ENCODE assay signal across 1 cellular context in the genomic region with DNA sequence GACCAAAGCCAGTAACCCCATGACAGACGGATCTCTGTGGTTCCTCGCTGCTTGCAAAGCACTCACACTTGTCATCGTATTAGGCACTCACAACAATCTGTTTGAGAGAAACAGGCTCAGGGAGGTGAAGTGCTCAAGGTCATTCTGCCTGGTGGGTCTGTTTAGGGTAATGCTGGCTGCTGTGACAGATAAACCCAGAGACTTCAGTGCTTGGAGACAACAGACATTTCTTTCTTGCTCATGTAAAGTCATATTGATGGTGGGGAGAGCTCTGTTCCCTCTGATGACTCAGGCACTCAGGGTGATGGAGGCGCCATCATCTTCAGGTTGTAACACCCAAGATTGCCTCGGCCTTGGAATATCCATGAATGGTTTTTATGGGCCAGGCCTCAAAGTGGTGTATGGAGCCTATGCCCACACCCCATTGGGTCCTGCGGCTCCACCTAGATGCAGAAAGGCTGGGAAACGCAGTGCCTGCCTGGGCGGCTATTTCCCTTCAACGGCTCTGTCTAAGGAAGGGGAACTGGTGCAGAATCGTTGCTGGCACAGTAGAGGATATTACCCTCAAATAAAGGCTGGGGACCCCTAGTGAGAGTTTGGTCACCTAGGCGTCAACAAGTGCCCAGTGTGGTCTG.
TF ChIP-seq lines count a peak whose summit lies in the region.

No MANE protein-coding gene starts in this region.

TF ChIP-seq in HepG2, 621 proteins besides CTCF, POLR2A, EP300 and RAD21 (continued from another document):
- TF ChIP-seq, protein P1, sequence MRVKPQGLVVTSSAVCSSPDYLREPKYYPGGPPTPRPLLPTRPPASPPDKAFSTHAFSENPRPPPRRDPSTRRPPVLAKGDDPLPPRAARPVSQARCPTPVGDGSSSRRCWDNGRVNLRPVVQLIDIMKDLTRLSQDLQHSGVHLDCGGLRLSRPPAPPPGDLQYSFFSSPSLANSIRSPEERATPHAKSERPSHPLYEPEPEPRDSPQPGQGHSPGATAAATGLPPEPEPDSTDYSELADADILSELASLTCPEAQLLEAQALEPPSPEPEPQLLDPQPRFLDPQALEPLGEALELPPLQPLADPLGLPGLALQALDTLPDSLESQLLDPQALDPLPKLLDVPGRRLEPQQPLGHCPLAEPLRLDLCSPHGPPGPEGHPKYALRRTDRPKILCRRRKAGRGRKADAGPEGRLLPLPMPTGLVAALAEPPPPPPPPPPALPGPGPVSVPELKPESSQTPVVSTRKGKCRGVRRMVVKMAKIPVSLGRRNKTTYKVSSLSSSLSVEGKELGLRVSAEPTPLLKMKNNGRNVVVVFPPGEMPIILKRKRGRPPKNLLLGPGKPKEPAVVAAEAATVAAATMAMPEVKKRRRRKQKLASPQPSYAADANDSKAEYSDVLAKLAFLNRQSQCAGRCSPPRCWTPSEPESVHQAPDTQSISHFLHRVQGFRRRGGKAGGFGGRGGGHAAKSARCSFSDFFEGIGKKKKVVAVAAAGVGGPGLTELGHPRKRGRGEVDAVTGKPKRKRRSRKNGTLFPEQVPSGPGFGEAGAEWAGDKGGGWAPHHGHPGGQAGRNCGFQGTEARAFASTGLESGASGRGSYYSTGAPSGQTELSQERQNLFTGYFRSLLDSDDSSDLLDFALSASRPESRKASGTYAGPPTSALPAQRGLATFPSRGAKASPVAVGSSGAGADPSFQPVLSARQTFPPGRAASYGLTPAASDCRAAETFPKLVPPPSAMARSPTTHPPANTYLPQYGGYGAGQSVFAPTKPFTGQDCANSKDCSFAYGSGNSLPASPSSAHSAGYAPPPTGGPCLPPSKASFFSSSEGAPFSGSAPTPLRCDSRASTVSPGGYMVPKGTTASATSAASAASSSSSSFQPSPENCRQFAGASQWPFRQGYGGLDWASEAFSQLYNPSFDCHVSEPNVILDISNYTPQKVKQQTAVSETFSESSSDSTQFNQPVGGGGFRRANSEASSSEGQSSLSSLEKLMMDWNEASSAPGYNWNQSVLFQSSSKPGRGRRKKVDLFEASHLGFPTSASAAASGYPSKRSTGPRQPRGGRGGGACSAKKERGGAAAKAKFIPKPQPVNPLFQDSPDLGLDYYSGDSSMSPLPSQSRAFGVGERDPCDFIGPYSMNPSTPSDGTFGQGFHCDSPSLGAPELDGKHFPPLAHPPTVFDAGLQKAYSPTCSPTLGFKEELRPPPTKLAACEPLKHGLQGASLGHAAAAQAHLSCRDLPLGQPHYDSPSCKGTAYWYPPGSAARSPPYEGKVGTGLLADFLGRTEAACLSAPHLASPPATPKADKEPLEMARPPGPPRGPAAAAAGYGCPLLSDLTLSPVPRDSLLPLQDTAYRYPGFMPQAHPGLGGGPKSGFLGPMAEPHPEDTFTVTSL (CRISPR knock-in tag; IDR thresholded peaks at IDR 0.05; ENCODE audit: borderline replicate concordance), result no peak
- no peak for TF ChIP-seq ZNF549 (CRISPR knock-in tag; IDR thresholded peaks at IDR 0.05)
- TF ChIP-seq TFDP1 (CRISPR knock-in tag; IDR thresholded peaks at IDR 0.05; ENCODE audit: borderline replicate concordance), result no peak
- TF ChIP-seq, protein P2, sequence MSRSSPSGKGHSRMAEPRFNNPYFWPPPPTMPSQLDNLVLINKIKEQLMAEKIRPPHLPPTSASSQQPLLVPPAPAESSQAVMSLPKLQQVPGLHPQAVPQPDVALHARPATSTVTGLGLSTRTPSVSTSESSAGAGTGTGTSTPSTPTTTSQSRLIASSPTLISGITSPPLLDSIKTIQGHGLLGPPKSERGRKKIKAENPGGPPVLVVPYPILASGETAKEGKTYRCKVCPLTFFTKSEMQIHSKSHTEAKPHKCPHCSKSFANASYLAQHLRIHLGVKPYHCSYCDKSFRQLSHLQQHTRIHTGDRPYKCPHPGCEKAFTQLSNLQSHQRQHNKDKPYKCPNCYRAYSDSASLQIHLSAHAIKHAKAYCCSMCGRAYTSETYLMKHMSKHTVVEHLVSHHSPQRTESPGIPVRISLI (CRISPR knock-in tag; IDR thresholded peaks at IDR 0.05; ENCODE audit: borderline replicate concordance), result no peak
- TF ChIP-seq, protein P3, sequence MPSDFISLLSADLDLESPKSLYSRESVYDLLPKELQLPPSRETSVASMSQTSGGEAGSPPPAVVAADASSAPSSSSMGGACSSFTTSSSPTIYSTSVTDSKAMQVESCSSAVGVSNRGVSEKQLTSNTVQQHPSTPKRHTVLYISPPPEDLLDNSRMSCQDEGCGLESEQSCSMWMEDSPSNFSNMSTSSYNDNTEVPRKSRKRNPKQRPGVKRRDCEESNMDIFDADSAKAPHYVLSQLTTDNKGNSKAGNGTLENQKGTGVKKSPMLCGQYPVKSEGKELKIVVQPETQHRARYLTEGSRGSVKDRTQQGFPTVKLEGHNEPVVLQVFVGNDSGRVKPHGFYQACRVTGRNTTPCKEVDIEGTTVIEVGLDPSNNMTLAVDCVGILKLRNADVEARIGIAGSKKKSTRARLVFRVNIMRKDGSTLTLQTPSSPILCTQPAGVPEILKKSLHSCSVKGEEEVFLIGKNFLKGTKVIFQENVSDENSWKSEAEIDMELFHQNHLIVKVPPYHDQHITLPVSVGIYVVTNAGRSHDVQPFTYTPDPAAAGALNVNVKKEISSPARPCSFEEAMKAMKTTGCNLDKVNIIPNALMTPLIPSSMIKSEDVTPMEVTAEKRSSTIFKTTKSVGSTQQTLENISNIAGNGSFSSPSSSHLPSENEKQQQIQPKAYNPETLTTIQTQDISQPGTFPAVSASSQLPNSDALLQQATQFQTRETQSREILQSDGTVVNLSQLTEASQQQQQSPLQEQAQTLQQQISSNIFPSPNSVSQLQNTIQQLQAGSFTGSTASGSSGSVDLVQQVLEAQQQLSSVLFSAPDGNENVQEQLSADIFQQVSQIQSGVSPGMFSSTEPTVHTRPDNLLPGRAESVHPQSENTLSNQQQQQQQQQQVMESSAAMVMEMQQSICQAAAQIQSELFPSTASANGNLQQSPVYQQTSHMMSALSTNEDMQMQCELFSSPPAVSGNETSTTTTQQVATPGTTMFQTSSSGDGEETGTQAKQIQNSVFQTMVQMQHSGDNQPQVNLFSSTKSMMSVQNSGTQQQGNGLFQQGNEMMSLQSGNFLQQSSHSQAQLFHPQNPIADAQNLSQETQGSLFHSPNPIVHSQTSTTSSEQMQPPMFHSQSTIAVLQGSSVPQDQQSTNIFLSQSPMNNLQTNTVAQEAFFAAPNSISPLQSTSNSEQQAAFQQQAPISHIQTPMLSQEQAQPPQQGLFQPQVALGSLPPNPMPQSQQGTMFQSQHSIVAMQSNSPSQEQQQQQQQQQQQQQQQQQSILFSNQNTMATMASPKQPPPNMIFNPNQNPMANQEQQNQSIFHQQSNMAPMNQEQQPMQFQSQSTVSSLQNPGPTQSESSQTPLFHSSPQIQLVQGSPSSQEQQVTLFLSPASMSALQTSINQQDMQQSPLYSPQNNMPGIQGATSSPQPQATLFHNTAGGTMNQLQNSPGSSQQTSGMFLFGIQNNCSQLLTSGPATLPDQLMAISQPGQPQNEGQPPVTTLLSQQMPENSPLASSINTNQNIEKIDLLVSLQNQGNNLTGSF (CRISPR knock-in tag; IDR thresholded peaks at IDR 0.05), result no peak
